In the genomic region with DNA sequence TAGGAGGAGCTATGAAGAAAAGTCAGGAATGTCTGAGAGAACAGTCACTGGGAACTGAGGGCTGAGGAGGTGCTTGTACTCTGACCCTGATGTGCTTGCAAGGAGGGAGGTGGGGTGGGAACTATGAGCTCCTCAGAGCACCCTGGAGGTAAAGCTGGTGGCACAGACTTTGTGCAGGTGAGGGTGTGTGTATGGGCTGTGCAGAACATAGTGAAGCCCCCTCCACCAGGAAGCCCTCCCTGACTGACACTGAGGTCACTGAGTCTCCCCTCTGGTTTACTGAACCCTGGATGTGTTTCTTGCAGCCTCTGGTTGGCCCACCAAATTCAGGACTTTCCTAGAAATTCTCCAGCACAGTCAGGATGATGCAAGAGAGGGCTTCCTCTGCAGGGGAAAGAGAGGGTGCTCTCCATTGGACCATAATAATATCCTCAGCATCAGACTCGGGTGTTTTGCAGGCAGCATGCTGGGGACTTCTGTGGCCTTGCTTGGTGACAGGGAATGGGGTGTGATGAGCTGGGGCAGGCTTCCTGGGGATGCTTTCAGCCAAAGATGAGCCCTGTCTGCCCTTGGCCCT, we compare ENCODE assay signal across 19 cellular contexts. TPM values are rescaled to one million over a fixed set of nuclear protein-coding genes. Genes with fewer than 3 reads are reported as not detected.
DNase-seq lines count a peak whose midpoint lies in the region; ATAC-seq and TF ChIP-seq lines count a peak whose summit lies in the region.
"Had no signal": no experiment of that assay in that cellular context is flagged by ENCODE, and none has a peak within 500 bp of the region (broad histone marks: within the 10 kb centered on the region; RNA-seq: fewer than 3 reads in every experiment).

No MANE protein-coding gene starts in this region.

- no peak for ATAC-seq in Right ventricle myocardium inferior
- ATAC-seq in sciatic nerve, result peak; percentile 0
- no peak for ATAC-seq in GM21390 (IDR thresholded peaks at IDR 0.05; ENCODE audit: unreplicated experiment)
- ATAC-seq: CD8-positive, alpha-beta T cell; HCT116; Panc1 had no signal

- no peak overlapping the region for H3K4me2 ChIP-seq in hepatocyte

- H3K4me3 ChIP-seq in left ventricle myocardium inferior, result peak overlapping the region; percentile 30
- no peak overlapping the region for H3K4me3 ChIP-seq in hepatocyte

- WGBS in hepatocyte (ENCODE audit: low lambda C conversion rate, missing lambda C conversion rate), result 80% methylated on average over 1 of the region's 1 CpG

- H3K9me2 ChIP-seq in hepatocyte (replicated peaks; ENCODE audit: insufficient read depth), result no peaks in the 10 kb centered on the region

- no peak overlapping the region for H2AFZ ChIP-seq in hepatocyte
- H2AFZ ChIP-seq: parathyroid adenoma had no signal

- DNase-seq in left ventricle myocardium inferior (no peak), Right ventricle myocardium inferior (ENCODE audit: missing footprints) (no peak), hepatocyte (ENCODE audit: low spot score) (no peak), sciatic nerve (ENCODE audit: low spot score) (no peak), ureter (ENCODE audit: low spot score) (peak; percentile 37), T-helper 9 cell (no peak)
- DNase-seq in activated CD4-positive, alpha-beta T cell treated with anti-CD3 and anti-CD28 coated beads for 1 hour, result no peak
- DNase-seq: activated T-cell treated with anti-CD3 and anti-CD28 coated beads, Interleukin-2, amount 50 U/mL, for 24 hours; caudate nucleus; DMS79 treated with DMSO at 0.1 percent for 48 hours; NCI-H774 had no signal

- TF ChIP-seq CTCF in left ventricle myocardium inferior (IDR thresholded peaks at IDR 0.05; ENCODE audit: borderline replicate concordance) (no peak), hepatocyte (IDR thresholded peaks at IDR 0.05; ENCODE audit: poor library complexity) (no peak)

- H3K79me2 ChIP-seq in hepatocyte, result no peaks in the 10 kb centered on the region
- H3K79me2 ChIP-seq: parathyroid adenoma had no signal

- H3K4me1 ChIP-seq in left ventricle myocardium inferior (peaks cover 67% of the 10 kb centered on the region), hepatocyte (ENCODE audit: insufficient read depth) (peaks cover 35% of the 10 kb centered on the region)
- H3K4me1 ChIP-seq: parathyroid adenoma had no signal

- H3K27me3 ChIP-seq in left ventricle myocardium inferior (ENCODE audit: low read depth) (no peaks in the 10 kb centered on the region), hepatocyte (no peaks in the 10 kb centered on the region)

- intact Hi-C loops in left ventricle myocardium inferior (cut with micrococcal nuclease), result no loop called here
- intact Hi-C loops in Right ventricle myocardium inferior (cut with DNase I), result no loop called here
- intact Hi-C loops in sciatic nerve (cut with DNase I), result no loop called here

- H3K36me3 ChIP-seq in left ventricle myocardium inferior (no peaks in the 10 kb centered on the region), hepatocyte (replicated peaks; ENCODE audit: insufficient read depth, low read depth) (no peaks in the 10 kb centered on the region)

- H3K27ac ChIP-seq in left ventricle myocardium inferior (replicated peaks) (peak overlapping the region; percentile 87), hepatocyte (peak overlapping the region; percentile 95)

- no peaks in the 10 kb centered on the region for H4K20me1 ChIP-seq in hepatocyte (ENCODE audit: insufficient read depth, poor library complexity, severe bottlenecking)

- no peaks in the 10 kb centered on the region for H3K9me3 ChIP-seq in left ventricle myocardium inferior (replicated peaks)
- H3K9me3 ChIP-seq in hepatocyte (ENCODE audit: low read depth), result no peaks in the 10 kb centered on the region

RNA-seq across cellular contexts. Expression of gene ISLR, which starts 1.5 kb away (rescaled TPM):
- 12.7 TPM for total RNA-seq in left ventricle myocardium inferior
- 13.8 TPM for total RNA-seq in Right ventricle myocardium inferior
- 31.4 and 36.4 TPM in 2 replicates for total RNA-seq in hepatocyte
- 27.8 and 32.0 TPM in 2 replicates for polyA plus RNA-seq in hepatocyte
- 120 TPM for total RNA-seq in sciatic nerve
- total RNA-seq in ureter, result 37.4 TPM
- total RNA-seq: CD8-positive, alpha-beta T cell had no signal

RNA-seq across cellular contexts. Expression of gene STRA6, which starts 30.5 kb away (rescaled TPM):
- total RNA-seq in left ventricle myocardium inferior (not detected), Right ventricle myocardium inferior (not detected), hepatocyte (13.6 and 31.5 TPM in 2 replicates), sciatic nerve (0.76 TPM), ureter (50.9 TPM)
- 37.1 and 56.6 TPM in 2 replicates for polyA plus RNA-seq in hepatocyte
- total RNA-seq: CD8-positive, alpha-beta T cell; HT1080; left colon; LHCN-M2 had no signal

RNA-seq across cellular contexts. Expression of gene ISLR2, which starts 41.7 kb away (rescaled TPM):
- total RNA-seq in left ventricle myocardium inferior (2.6 TPM), Right ventricle myocardium inferior (1.3 TPM), hepatocyte (1.7 TPM in 1 of 2 replicates, not detected in the other), sciatic nerve (1.5 TPM), ureter (0.21 TPM)
- 0.13 TPM in 1 of 2 replicates, not detected in the other for polyA plus RNA-seq in hepatocyte
- total RNA-seq: CD8-positive, alpha-beta T cell; HT1080; LHCN-M2 had no signal
